ENCODE assay signal across 26 cellular contexts in the genomic region with DNA sequence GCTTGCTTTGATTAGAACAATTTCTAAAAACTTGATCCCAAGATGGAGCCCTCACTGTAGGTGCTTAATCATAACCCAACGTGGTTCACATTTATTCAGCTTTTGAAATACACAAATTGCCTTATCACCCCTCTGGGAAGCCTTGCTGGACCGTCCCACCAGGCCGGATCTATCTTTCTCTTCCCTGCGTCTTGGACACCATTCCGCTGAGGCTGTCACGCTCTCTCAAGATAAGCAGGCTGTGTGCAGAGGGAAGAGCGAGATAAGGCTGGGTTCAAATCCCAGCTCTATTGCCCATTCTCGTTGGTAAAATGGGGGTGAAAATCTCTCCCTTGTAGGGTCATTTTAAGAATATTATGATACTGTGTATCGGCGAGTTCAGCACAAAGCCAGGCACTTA.
"Had no signal": no experiment of that assay in that cellular context is flagged by ENCODE, and none has a peak within 500 bp of the region (broad histone marks: within the 10 kb centered on the region; RNA-seq: fewer than 3 reads in every experiment).

No MANE protein-coding gene starts in this region.

- H3K9me3 Mint-ChIP-seq: activated B cell treated with CpG ODN at 0.5 μM for 24 hours; activated CD4-positive, alpha-beta T cell treated with anti-CD3 and anti-CD28 coated beads, Interleukin-2, amount 10 ng/mL, durations not matched to agents 24 days and 14 days; activated naive CD4-positive, alpha-beta T cell treated with anti-CD3 and anti-CD28 coated beads, Interleukin-2, amount 50 U/mL, for 24 hours; activated T-cell treated with anti-CD3 and anti-CD28 coated beads, Interleukin-2, amount 50 U/mL, for 24 hours; activated T-helper 1 cell treated with anti-CD3 and anti-CD28 coated beads, Interleukin-12 subunit alpha, Interleukin-12 subunit beta, Interleukin-2, Interleukin-4 antibody, amounts not matched to agents 30 ng/mL and 10 ng/mL and 1 ng/mL, durations not matched to agents 14 hours and 24 hours and 36 hours had no signal

- H3K36me3 ChIP-seq: breast epithelium had no signal

- H3K9me3 ChIP-seq: breast epithelium had no signal

- H3K4me1 Mint-ChIP-seq: activated B cell treated with CpG ODN at 0.5 μM for 24 hours; activated CD4-positive, alpha-beta T cell treated with anti-CD3 and anti-CD28 coated beads, Interleukin-2, amount 10 ng/mL, durations not matched to agents 24 days and 14 days; activated naive CD4-positive, alpha-beta T cell treated with anti-CD3 and anti-CD28 coated beads, Interleukin-2, amount 50 U/mL, for 24 hours had no signal

- H3K27ac ChIP-seq: breast epithelium had no signal

- H3K27me3 ChIP-seq: breast epithelium had no signal

- ATAC-seq: activated CD8-positive, alpha-beta memory T cell treated with anti-CD3 and anti-CD28 coated beads, Interleukin-2, amount 10 ng/mL, durations not matched to agents 7 days and 5 days; T-helper 17 cell had no signal

- H3K4me3 ChIP-seq: breast epithelium had no signal

- H3K36me3 Mint-ChIP-seq: activated CD8-positive, alpha-beta memory T cell treated with anti-CD3 and anti-CD28 coated beads, Interleukin-2, amount 10 ng/mL, durations not matched to agents 7 days and 5 days; activated naive CD4-positive, alpha-beta T cell treated with anti-CD3 and anti-CD28 coated beads, Interleukin-2, amount 50 U/mL, for 24 hours had no signal

- H3K4me1 ChIP-seq: breast epithelium had no signal

- H3K4me3 Mint-ChIP-seq: activated B cell treated with CpG ODN at 0.5 μM for 24 hours; activated CD4-positive, alpha-beta T cell treated with anti-CD3 and anti-CD28 coated beads, Interleukin-2, amount 10 ng/mL, durations not matched to agents 24 days and 14 days; activated CD8-positive, alpha-beta memory T cell treated with anti-CD3 and anti-CD28 coated beads, Interleukin-2, amount 10 ng/mL, durations not matched to agents 7 days and 5 days; activated naive CD4-positive, alpha-beta T cell treated with anti-CD3 and anti-CD28 coated beads, Interleukin-2, amount 50 U/mL, for 24 hours; activated T-cell treated with anti-CD3 and anti-CD28 coated beads, Interleukin-2, amount 50 U/mL, for 24 hours; activated T-helper 1 cell treated with anti-CD3 and anti-CD28 coated beads, Interleukin-12 subunit alpha, Interleukin-12 subunit beta, Interleukin-2, Interleukin-4 antibody, amounts not matched to agents 30 ng/mL and 10 ng/mL and 1 ng/mL, durations not matched to agents 14 hours and 24 hours and 36 hours; T-helper 17 cell had no signal

- H3K27ac Mint-ChIP-seq: activated B cell treated with CpG ODN at 0.5 μM for 24 hours; activated CD4-positive, alpha-beta T cell treated with anti-CD3 and anti-CD28 coated beads, Interleukin-2, amount 10 ng/mL, durations not matched to agents 24 days and 14 days; activated CD8-positive, alpha-beta memory T cell treated with anti-CD3 and anti-CD28 coated beads, Interleukin-2, amount 10 ng/mL, durations not matched to agents 7 days and 5 days; activated naive CD4-positive, alpha-beta T cell treated with anti-CD3 and anti-CD28 coated beads, Interleukin-2, amount 50 U/mL, for 24 hours; activated T-cell treated with anti-CD3 and anti-CD28 coated beads, Interleukin-2, amount 50 U/mL, for 24 hours; activated T-helper 1 cell treated with anti-CD3 and anti-CD28 coated beads, Interleukin-12 subunit alpha, Interleukin-12 subunit beta, Interleukin-2, Interleukin-4 antibody, amounts not matched to agents 30 ng/mL and 10 ng/mL and 1 ng/mL, durations not matched to agents 14 hours and 24 hours and 36 hours; T-helper 17 cell had no signal

- H3K27me3 Mint-ChIP-seq: activated B cell treated with CpG ODN at 0.5 μM for 24 hours; activated CD4-positive, alpha-beta T cell treated with anti-CD3 and anti-CD28 coated beads, Interleukin-2, amount 10 ng/mL, durations not matched to agents 24 days and 14 days; activated CD8-positive, alpha-beta memory T cell treated with anti-CD3 and anti-CD28 coated beads, Interleukin-2, amount 10 ng/mL, durations not matched to agents 7 days and 5 days; activated naive CD4-positive, alpha-beta T cell treated with anti-CD3 and anti-CD28 coated beads, Interleukin-2, amount 50 U/mL, for 24 hours; activated T-cell treated with anti-CD3 and anti-CD28 coated beads, Interleukin-2, amount 50 U/mL, for 24 hours; T-helper 17 cell had no signal

- DNase-seq: activated B cell treated with CpG ODN at 0.5 μM for 24 hours; activated CD4-positive, alpha-beta T cell treated with anti-CD3 and anti-CD28 coated beads for 1 hour; activated CD4-positive, alpha-beta T cell treated with anti-CD3 and anti-CD28 coated beads, Interleukin-2, amount 10 ng/mL, durations not matched to agents 24 days and 14 days; activated CD4-positive, alpha-beta T cell treated with anti-CD3 and anti-CD28 coated beads, Interleukin-2, amount 50 U/mL, for 48 hours; activated CD8-positive, alpha-beta memory T cell treated with anti-CD3 and anti-CD28 coated beads, Interleukin-2, amount 10 ng/mL, durations not matched to agents 7 days and 5 days; activated effector memory CD4-positive, alpha-beta T cell treated with Interleukin-2 at 50 U/mL for 16 hours; activated naive CD4-positive, alpha-beta T cell; activated T-cell treated with anti-CD3 and anti-CD28 coated beads, Interleukin-2, amount 50 U/mL, for 24 hours; central memory CD4-positive, alpha-beta T cell; Karpas-422; MM.1S; NCI-H1105; NCI-H1436; NCI-H1694 treated with DMSO at 0.1 percent for 48 hours; NCI-H2029 treated with DMSO at 0.1 percent for 48 hours; NCI-H345; NCI-H510A; NCI-H526 treated with DMSO at 0.1 percent for 48 hours; NCI-H82; NK-92 treated with Interleukin-12 subunit alpha and Interleukin-12 subunit beta, amount 100 ng/mL, for 24 hours; SIG-M5; T-helper 17 cell; T1000 had no signal
